Comparison of ENCODE assay signal across 2 cellular contexts in the genomic region with DNA sequence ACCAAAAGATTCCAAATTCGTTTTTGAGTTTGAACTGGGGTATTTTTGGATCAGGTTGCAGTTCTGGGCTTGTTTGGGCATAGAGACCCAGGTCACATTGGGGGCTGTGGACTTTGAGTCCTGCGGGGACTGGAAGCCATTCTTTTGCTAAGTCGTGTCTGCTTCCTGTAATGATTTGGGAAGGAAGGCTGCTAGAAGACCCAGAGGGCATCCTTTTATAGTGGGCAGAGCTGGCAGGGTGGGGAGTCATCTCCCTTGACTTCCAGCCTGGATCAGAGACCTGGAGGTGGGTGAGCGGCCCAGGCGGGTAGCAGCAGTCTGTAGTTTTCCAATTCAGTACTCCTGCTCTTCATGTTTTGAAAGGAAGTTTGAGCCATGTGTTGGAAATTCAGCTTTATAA.
TF ChIP-seq lines count a peak whose summit lies in the region.

No MANE protein-coding gene starts in this region.

TF ChIP-seq in liver, 16 proteins besides CTCF, POLR2A, EP300 and RAD21:
- TF ChIP-seq, protein P1, sequence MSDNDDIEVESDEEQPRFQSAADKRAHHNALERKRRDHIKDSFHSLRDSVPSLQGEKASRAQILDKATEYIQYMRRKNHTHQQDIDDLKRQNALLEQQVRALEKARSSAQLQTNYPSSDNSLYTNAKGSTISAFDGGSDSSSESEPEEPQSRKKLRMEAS (IDR thresholded peaks at IDR 0.05): no peak
- TF ChIP-seq JUND (IDR thresholded peaks at IDR 0.05) (no peak), SP1 (IDR thresholded peaks at IDR 0.05) (no peak), HNF4A (conservative IDR thresholded peaks at IDR 0.05) (peak in 1 of 2 donors; percentile 24)
TF ChIP-seq in liver: peak in this region for 1.

TF ChIP-seq in HepG2, 621 proteins besides CTCF, POLR2A, EP300 and RAD21:
- TF ChIP-seq ZNF354B (CRISPR knock-in tag; IDR thresholded peaks at IDR 0.05) (no peak), PHF5A (CRISPR knock-in tag; IDR thresholded peaks at IDR 0.05; ENCODE audit: low read depth, unreplicated experiment) (no peak), ZFP62 (CRISPR knock-in tag; IDR thresholded peaks at IDR 0.05) (no peak), IRF2 (CRISPR knock-in tag; IDR thresholded peaks at IDR 0.05) (no peak), ZNF557 (CRISPR knock-in tag; IDR thresholded peaks at IDR 0.05) (no peak), ZIK1 (CRISPR knock-in tag; IDR thresholded peaks at IDR 0.05; ENCODE audit: borderline replicate concordance, low read depth) (no peak), ZNF382 (CRISPR knock-in tag; IDR thresholded peaks at IDR 0.05; ENCODE audit: borderline replicate concordance) (no peak), HOXD1 (CRISPR knock-in tag; IDR thresholded peaks at IDR 0.05) (no peak), YEATS4 (CRISPR knock-in tag; IDR thresholded peaks at IDR 0.05; ENCODE audit: borderline replicate concordance) (no peak)
- TF ChIP-seq, protein P2, sequence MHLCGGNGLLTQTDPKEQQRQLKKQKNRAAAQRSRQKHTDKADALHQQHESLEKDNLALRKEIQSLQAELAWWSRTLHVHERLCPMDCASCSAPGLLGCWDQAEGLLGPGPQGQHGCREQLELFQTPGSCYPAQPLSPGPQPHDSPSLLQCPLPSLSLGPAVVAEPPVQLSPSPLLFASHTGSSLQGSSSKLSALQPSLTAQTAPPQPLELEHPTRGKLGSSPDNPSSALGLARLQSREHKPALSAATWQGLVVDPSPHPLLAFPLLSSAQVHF (CRISPR knock-in tag; IDR thresholded peaks at IDR 0.05): no peak
- TF ChIP-seq, protein P3, sequence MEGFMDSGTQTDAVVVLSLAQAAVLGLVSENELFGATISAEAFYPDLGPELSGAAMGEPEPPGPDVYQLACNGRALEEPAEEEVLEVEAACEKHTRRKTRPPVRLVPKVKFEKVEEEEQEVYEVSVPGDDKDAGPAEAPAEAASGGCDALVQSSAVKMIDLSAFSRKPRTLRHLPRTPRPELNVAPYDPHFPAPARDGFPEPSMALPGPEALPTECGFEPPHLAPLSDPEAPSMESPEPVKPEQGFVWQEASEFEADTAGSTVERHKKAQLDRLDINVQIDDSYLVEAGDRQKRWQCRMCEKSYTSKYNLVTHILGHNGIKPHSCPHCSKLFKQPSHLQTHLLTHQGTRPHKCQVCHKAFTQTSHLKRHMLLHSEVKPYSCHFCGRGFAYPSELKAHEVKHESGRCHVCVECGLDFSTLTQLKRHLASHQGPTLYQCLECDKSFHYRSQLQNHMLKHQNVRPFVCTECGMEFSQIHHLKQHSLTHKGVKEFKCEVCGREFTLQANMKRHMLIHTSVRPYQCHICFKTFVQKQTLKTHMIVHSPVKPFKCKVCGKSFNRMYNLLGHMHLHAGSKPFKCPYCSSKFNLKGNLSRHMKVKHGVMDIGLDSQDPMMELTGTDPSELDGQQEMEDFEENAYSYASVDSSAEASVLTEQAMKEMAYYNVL (CRISPR knock-in tag; IDR thresholded peaks at IDR 0.05; ENCODE audit: borderline replicate concordance): no peak
